Comparison of ENCODE assay signal across 8 cellular contexts in genomic region chr1:244837597-244838258, GRCh38. TPM values are rescaled to one million over a fixed set of nuclear protein-coding genes. Genes with fewer than 3 reads are reported as not detected.
DNase-seq lines count a peak whose midpoint lies in the region; ATAC-seq and TF ChIP-seq lines count a peak whose summit lies in the region.

No MANE protein-coding gene starts in this region.

- H3K4me1 ChIP-seq in esophagus muscularis mucosa: peaks cover 37 to 74% (median 73%) of the 10 kb centered on the region in 4 donors
- peaks cover 0 to 26% (median 19%) of the 10 kb centered on the region in 5 donors for H3K4me1 ChIP-seq in subcutaneous abdominal adipose tissue (ENCODE audit: control insufficient read depth in 5 of 5, insufficient read depth in 5 of 5, low read length in 5 of 5)

- TF ChIP-seq CTCF in esophagus muscularis mucosa (IDR thresholded peaks at IDR 0.05): no peak

- peak overlapping the region; percentile 57 for H3K27ac Mint-ChIP-seq in activated CD4-positive, alpha-beta T cell treated with anti-CD3 and anti-CD28 coated beads, Interleukin-2, amount 10 ng/mL, durations not matched to agents 24 days and 14 days

- no peak for TF ChIP-seq EP300 in esophagus muscularis mucosa (IDR thresholded peaks at IDR 0.05)

- intact Hi-C loops in activated CD4-positive, alpha-beta T cell treated with anti-CD3 and anti-CD28 coated beads, Interleukin-2, amount 10 ng/mL, durations not matched to agents 24 days and 14 days (cut with micrococcal nuclease): loop anchor here (10.0 kb wide), 5 partner anchors 317 to 1497 kb away; partner anchors contain the start of gene KIF26B
- intact Hi-C loops in esophagus muscularis mucosa (cut with DNase I): loop anchor here (10.0 kb wide), 1 partner anchor 383 kb away; the partner anchor contains the start of gene ADSS2

- TF ChIP-seq POLR2A in esophagus muscularis mucosa (IDR thresholded peaks at IDR 0.05; ENCODE audit: low read depth): no peak

- H3K36me3 ChIP-seq in esophagus muscularis mucosa (peaks cover 0 to 23% (median 9%) of the 10 kb centered on the region in 4 donors), subcutaneous abdominal adipose tissue (ENCODE audit: control insufficient read depth in 5 of 5, insufficient read depth in 5 of 5, low read length in 5 of 5) (peaks cover 10 to 29% (median 16%) of the 10 kb centered on the region in 5 donors)

- no peaks in the 10 kb centered on the region for H3K27me3 Mint-ChIP-seq in activated CD4-positive, alpha-beta T cell treated with anti-CD3 and anti-CD28 coated beads, Interleukin-2, amount 10 ng/mL, durations not matched to agents 24 days and 14 days

- 57% methylated on average over 5 of the region's 5 CpGs for WGBS in esophagus muscularis mucosa

- H3K4me1 Mint-ChIP-seq in activated CD4-positive, alpha-beta T cell treated with anti-CD3 and anti-CD28 coated beads, Interleukin-2, amount 10 ng/mL, durations not matched to agents 24 days and 14 days: peaks cover 55% of the 10 kb centered on the region

- no peak overlapping the region for H3K9ac ChIP-seq in subcutaneous abdominal adipose tissue (ENCODE audit: low read length in 5 of 5)

- H3K9me3 Mint-ChIP-seq in activated CD4-positive, alpha-beta T cell treated with anti-CD3 and anti-CD28 coated beads, Interleukin-2, amount 10 ng/mL, durations not matched to agents 24 days and 14 days: peaks cover 8% of the 10 kb centered on the region

- H3K27me3 ChIP-seq in esophagus muscularis mucosa (no peaks in the 10 kb centered on the region), subcutaneous abdominal adipose tissue (ENCODE audit: control insufficient read depth in 5 of 5, insufficient read depth in 4 of 5, low read length in 5 of 5) (no peaks in the 10 kb centered on the region)

- no peak for DNase-seq in activated CD4-positive, alpha-beta T cell treated with anti-CD3 and anti-CD28 coated beads, Interleukin-2, amount 10 ng/mL, durations not matched to agents 24 days and 14 days
- no peak for DNase-seq in activated CD4-positive, alpha-beta T cell treated with anti-CD3 and anti-CD28 coated beads, Interleukin-2, amount 50 U/mL, for 4 hours
- peak; percentile 33 for DNase-seq in RPMI8226
- DNase-seq in esophagus muscularis mucosa (ENCODE audit: extremely low spot score): no peak
- DNase-seq in HK-2 (ENCODE audit: unreplicated experiment): no peak

- H3K9me3 ChIP-seq in esophagus muscularis mucosa (no peaks in the 10 kb centered on the region), subcutaneous abdominal adipose tissue (ENCODE audit: control insufficient read depth in 5 of 5, low read length in 5 of 5) (no peaks in the 10 kb centered on the region)

- ATAC-seq in GM18909 (IDR thresholded peaks at IDR 0.05; ENCODE audit: poor library complexity, unreplicated experiment): no peak
- no peak for ATAC-seq in GM18868 (IDR thresholded peaks at IDR 0.05; ENCODE audit: unreplicated experiment)

- H3K4me3 ChIP-seq in esophagus muscularis mucosa (peak overlapping the region; percentile 75 to 86 (median 85)), subcutaneous abdominal adipose tissue (ENCODE audit: low read depth in 1 of 5, low read length in 5 of 5) (no peak overlapping the region)

- peak overlapping the region; percentile 91 for H3K4me3 Mint-ChIP-seq in activated CD4-positive, alpha-beta T cell treated with anti-CD3 and anti-CD28 coated beads, Interleukin-2, amount 10 ng/mL, durations not matched to agents 24 days and 14 days

- peaks cover 55% of the 10 kb centered on the region for H3K36me3 Mint-ChIP-seq in activated CD4-positive, alpha-beta T cell treated with anti-CD3 and anti-CD28 coated beads, Interleukin-2, amount 10 ng/mL, durations not matched to agents 24 days and 14 days (ENCODE audit: low read depth)

- H3K27ac ChIP-seq in esophagus muscularis mucosa (replicated peaks in 1 of 4) (peak overlapping the region; percentile 99 to 100 (median 100)), subcutaneous abdominal adipose tissue (ENCODE audit: low read depth, low read length) (peak overlapping the region; percentile 95)

RNA-seq across cellular contexts. Expression of gene COX20, which starts 2.3 kb away (rescaled TPM):
- 28.6 and 30.0 TPM in 2 replicates for total RNA-seq in activated CD4-positive, alpha-beta T cell treated with anti-CD3 and anti-CD28 coated beads, Interleukin-2, amount 10 ng/mL, durations not matched to agents 24 days and 14 days
- 100 to 1,000 TPM in 2 of 4 donors, 10 to 100 TPM in 2; 74.8 to 125 (median 101) TPM for total RNA-seq in esophagus muscularis mucosa

RNA-seq across cellular contexts. Expression of gene HNRNPU, which starts 26.6 kb away (rescaled TPM):
- 611 and 612 TPM in 2 replicates for total RNA-seq in activated CD4-positive, alpha-beta T cell treated with anti-CD3 and anti-CD28 coated beads, Interleukin-2, amount 10 ng/mL, durations not matched to agents 24 days and 14 days
- total RNA-seq in esophagus muscularis mucosa: 100 to 1,000 TPM; 255 to 306 (median 279) TPM

Comparison
In these comparisons a context has a peak if more than half of its experiments do, and no peak if none do; other contexts are left out.
1. H3K4me3 ChIP-seq: peak in esophagus muscularis mucosa (4 of 4); none in subcutaneous abdominal adipose tissue (0 of 5).